22 cellular contexts compared by ENCODE assay signal in the genomic region with DNA sequence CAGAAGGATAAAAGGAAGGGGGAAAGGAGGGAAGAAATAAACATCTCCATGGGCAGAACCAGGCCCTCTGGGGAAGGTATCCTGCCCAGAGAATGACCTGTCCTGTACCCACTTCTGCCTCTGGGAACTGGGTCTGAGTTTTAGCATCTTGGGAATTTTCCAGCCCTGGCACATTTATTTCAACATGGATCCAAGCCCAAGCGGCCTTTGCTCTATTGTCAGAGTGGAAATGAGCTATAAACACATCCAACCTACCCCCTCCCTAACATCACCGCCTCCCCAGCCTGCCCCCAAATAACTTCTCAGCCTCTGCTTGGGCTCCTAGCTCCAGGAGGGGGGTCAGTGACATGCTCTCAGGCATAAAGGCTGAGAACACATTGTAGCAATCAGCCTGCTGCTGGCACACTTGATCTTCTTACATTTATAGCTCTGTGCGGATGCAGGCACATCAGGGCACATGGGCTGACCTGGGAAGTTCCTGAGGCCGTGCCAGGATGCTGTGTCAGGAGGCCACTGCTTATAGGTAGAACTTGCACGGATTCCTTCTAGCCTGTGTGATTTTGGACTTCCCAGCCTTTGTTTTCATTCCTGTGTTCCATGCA. TPM values are rescaled to one million over a fixed set of nuclear protein-coding genes. Genes with fewer than 3 reads are reported as not detected.
DNase-seq lines count a peak whose midpoint lies in the region; ATAC-seq and TF ChIP-seq lines count a peak whose summit lies in the region.
"Had no signal": no experiment of that assay in that cellular context is flagged by ENCODE, and none has a peak within 500 bp of the region (broad histone marks: within the 10 kb centered on the region; RNA-seq: fewer than 3 reads in every experiment).

No MANE protein-coding gene starts in this region.

- peak; percentile 14 for DNase-seq in activated CD4-positive, alpha-beta T cell treated with anti-CD3 and anti-CD28 coated beads, Interleukin-2, amount 10 ng/mL, durations not matched to agents 24 days and 14 days
- no peak for DNase-seq in activated CD4-positive, alpha-beta T cell treated with anti-CD3 and anti-CD28 coated beads for 36 hours
- peak; percentile 1 for DNase-seq in AG08396 (ENCODE audit: low spot score)
- DNase-seq in HFFc6 = no peak
- peak; percentile 21 for DNase-seq in globus pallidus (ENCODE audit: low spot score)
- no peak for DNase-seq in activated effector memory CD4-positive, alpha-beta T cell treated with Interleukin-2 at 50 U/mL for 16 hours
- DNase-seq in NCI-H146 (lab: John Stamatoyannopoulos, UW) = no peak
- DNase-seq: CD4-positive, alpha-beta T cell; DMS53; GOT3; MM.1S; NCI-H1694; NCI-H2029 treated with DMSO at 0.1 percent for 48 hours; NCI-H446 treated with DMSO at 0.1 percent for 48 hours; NCI-H526; NCI-H82; NK-92 treated with Interleukin-12 subunit alpha and Interleukin-12 subunit beta, amount 100 ng/mL, for 24 hours; PC-3 had no signal

- CTCF ChIA-PET in activated CD4-positive, alpha-beta T cell treated with anti-CD3 and anti-CD28 coated beads for 36 hours (lab: Charles Lee) = no interaction called here

- H3K4me3 Mint-ChIP-seq in activated CD4-positive, alpha-beta T cell treated with anti-CD3 and anti-CD28 coated beads, Interleukin-2, amount 10 ng/mL, durations not matched to agents 24 days and 14 days = no peak overlapping the region
- no peak overlapping the region for H3K4me3 Mint-ChIP-seq in activated CD4-positive, alpha-beta T cell treated with anti-CD3 and anti-CD28 coated beads for 36 hours
- no peak overlapping the region for H3K4me3 Mint-ChIP-seq in HFFc6
- H3K4me3 Mint-ChIP-seq: CD4-positive, alpha-beta T cell; IgD-negative memory B cell had no signal

- no peaks in the 10 kb centered on the region for H3K36me3 Mint-ChIP-seq in activated CD4-positive, alpha-beta T cell treated with anti-CD3 and anti-CD28 coated beads, Interleukin-2, amount 10 ng/mL, durations not matched to agents 24 days and 14 days (ENCODE audit: low read depth)
- no peaks in the 10 kb centered on the region for H3K36me3 Mint-ChIP-seq in activated CD4-positive, alpha-beta T cell treated with anti-CD3 and anti-CD28 coated beads for 36 hours (ENCODE audit: low read depth)
- H3K36me3 Mint-ChIP-seq in HFFc6 (ENCODE audit: low read depth) = 0 out of 2 replicates have a peak, but pooled peaks cover under 1% of the 10 kb centered on the region
- H3K36me3 Mint-ChIP-seq: IgD-negative memory B cell had no signal

- no peaks in the 10 kb centered on the region for H3K9me3 Mint-ChIP-seq in activated CD4-positive, alpha-beta T cell treated with anti-CD3 and anti-CD28 coated beads, Interleukin-2, amount 10 ng/mL, durations not matched to agents 24 days and 14 days
- no peaks in the 10 kb centered on the region for H3K9me3 Mint-ChIP-seq in activated CD4-positive, alpha-beta T cell treated with anti-CD3 and anti-CD28 coated beads for 36 hours (ENCODE audit: low read depth)
- H3K9me3 Mint-ChIP-seq in HFFc6 = no peaks in the 10 kb centered on the region; the same call in 1 of the 2 replicates
- H3K9me3 Mint-ChIP-seq: CD4-positive, alpha-beta T cell; IgD-negative memory B cell had no signal

- intact Hi-C loops in activated CD4-positive, alpha-beta T cell treated with anti-CD3 and anti-CD28 coated beads, Interleukin-2, amount 10 ng/mL, durations not matched to agents 24 days and 14 days (cut with micrococcal nuclease) = loop anchor here (5.0 kb wide), 1 partner anchor 118 kb away; no protein-coding TSS in a partner anchor
- intact Hi-C loops in activated CD4-positive, alpha-beta T cell treated with anti-CD3 and anti-CD28 coated beads for 36 hours (cut with DNase I, micrococcal nuclease) = no loop called here

- no peak for TF ChIP-seq CTCF in HFFc6 (IDR thresholded peaks at IDR 0.05)

- POLR2A ChIA-PET in activated CD4-positive, alpha-beta T cell treated with anti-CD3 and anti-CD28 coated beads for 36 hours (lab: Charles Lee) = no interaction called here

- peaks cover 19% of the 10 kb centered on the region for H3K27me3 Mint-ChIP-seq in activated CD4-positive, alpha-beta T cell treated with anti-CD3 and anti-CD28 coated beads, Interleukin-2, amount 10 ng/mL, durations not matched to agents 24 days and 14 days
- peaks cover 34% of the 10 kb centered on the region for H3K27me3 Mint-ChIP-seq in activated CD4-positive, alpha-beta T cell treated with anti-CD3 and anti-CD28 coated beads for 36 hours
- H3K27me3 Mint-ChIP-seq in HFFc6 (ENCODE audit: insufficient read depth) = peaks cover 2% of the 10 kb centered on the region; the same call in 1 of the 2 replicates

- H3K27ac Mint-ChIP-seq in activated CD4-positive, alpha-beta T cell treated with anti-CD3 and anti-CD28 coated beads, Interleukin-2, amount 10 ng/mL, durations not matched to agents 24 days and 14 days = no peak overlapping the region
- no peak overlapping the region for H3K27ac Mint-ChIP-seq in activated CD4-positive, alpha-beta T cell treated with anti-CD3 and anti-CD28 coated beads for 36 hours
- H3K27ac Mint-ChIP-seq in HFFc6 = peak overlapping the region; percentile 37
- H3K27ac Mint-ChIP-seq: CD4-positive, alpha-beta T cell; IgD-negative memory B cell had no signal

- peaks cover 4% of the 10 kb centered on the region for H3K4me1 Mint-ChIP-seq in activated CD4-positive, alpha-beta T cell treated with anti-CD3 and anti-CD28 coated beads, Interleukin-2, amount 10 ng/mL, durations not matched to agents 24 days and 14 days
- peaks cover 6% of the 10 kb centered on the region for H3K4me1 Mint-ChIP-seq in activated CD4-positive, alpha-beta T cell treated with anti-CD3 and anti-CD28 coated beads for 36 hours
- H3K4me1 Mint-ChIP-seq in HFFc6 (ENCODE audit: low read depth) = peaks cover 71% of the 10 kb centered on the region

- ATAC-seq in activated CD4-positive, alpha-beta T cell treated with anti-CD3 and anti-CD28 coated beads for 36 hours = no peak
- ATAC-seq in GM21367 (IDR thresholded peaks at IDR 0.05; ENCODE audit: unreplicated experiment) = no peak
- ATAC-seq: PC-3 had no signal

RNA-seq across cellular contexts. Expression of a gene that starts 4.6 kb away (rescaled TPM):
- 0.70 and 0.78 TPM in 2 replicates for total RNA-seq in activated CD4-positive, alpha-beta T cell treated with anti-CD3 and anti-CD28 coated beads, Interleukin-2, amount 10 ng/mL, durations not matched to agents 24 days and 14 days
- total RNA-seq in activated CD4-positive, alpha-beta T cell treated with anti-CD3 and anti-CD28 coated beads for 36 hours = under 1 TPM; 0.70 to 0.91 TPM
- 100 to 1,000 TPM; 596 to 899 (median 635) TPM for total RNA-seq in HFFc6 (2021; fragmentation: NEBNext Ultra II Directional; extraction: Animal tissue kit (Norgen Biotek cat#: 25700))

RNA-seq across cellular contexts. Expression of a gene that starts 40.4 kb away (rescaled TPM):
- total RNA-seq in activated CD4-positive, alpha-beta T cell treated with anti-CD3 and anti-CD28 coated beads, Interleukin-2, amount 10 ng/mL, durations not matched to agents 24 days and 14 days = not detected in 2 replicates
- total RNA-seq in activated CD4-positive, alpha-beta T cell treated with anti-CD3 and anti-CD28 coated beads for 36 hours = not detected
- under 1 TPM in 1 of 6 experiments, not detected in 5; 0.25 TPM for total RNA-seq in HFFc6 (2021; fragmentation: NEBNext Ultra II Directional; extraction: Animal tissue kit (Norgen Biotek cat#: 25700))
- total RNA-seq: CD4-positive, alpha-beta T cell; Daoy; PC-3; SJSA1 had no signal

Comparison
In these comparisons a context has a peak if more than half of its experiments do, and no peak if none do; other contexts are left out.
1. DNase-seq: peak in activated CD4-positive, alpha-beta T cell treated with anti-CD3 and anti-CD28 coated beads, Interleukin-2, amount 10 ng/mL, durations not matched to agents 24 days and 14 days (single experiment), AG08396 (single experiment) and globus pallidus (single experiment); none in activated CD4-positive, alpha-beta T cell treated with anti-CD3 and anti-CD28 coated beads for 36 hours (single experiment), HFFc6 (single experiment), activated effector memory CD4-positive, alpha-beta T cell treated with Interleukin-2 at 50 U/mL for 16 hours (single experiment) and NCI-H146 (single experiment).
2. RNA of a gene that starts 4.6 kb away (total RNA-seq): 596 to 899 TPM in HFFc6; 0.70 to 0.91 TPM in activated CD4-positive, alpha-beta T cell treated with anti-CD3 and anti-CD28 coated beads for 36 hours and 0.70 to 0.78 TPM in activated CD4-positive, alpha-beta T cell treated with anti-CD3 and anti-CD28 coated beads, Interleukin-2, amount 10 ng/mL, durations not matched to agents 24 days and 14 days; every median in the first group is over 100 times any median in the second.